ENCODE assay signal across 1 cellular context in genomic region chr10:119206603-119207366, GRCh38.
TF ChIP-seq lines count a peak whose summit lies in the region.

No MANE protein-coding gene starts in this region.

TF ChIP-seq in HepG2, 621 proteins besides CTCF, POLR2A, EP300 and RAD21 (continued from another document and continues in another):
- TF ChIP-seq THAP11 (CRISPR knock-in tag; IDR thresholded peaks at IDR 0.05) (no peak), ZFP82 (CRISPR knock-in tag; IDR thresholded peaks at IDR 0.05; ENCODE audit: borderline replicate concordance) (no peak), ZNF770 (CRISPR knock-in tag; IDR thresholded peaks at IDR 0.05) (no peak), FOXC1 (CRISPR knock-in tag; IDR thresholded peaks at IDR 0.05; ENCODE audit: borderline replicate concordance) (no peak; the same call in 1 of the 2 replicates), ELF1 (CRISPR knock-in tag; IDR thresholded peaks at IDR 0.05) (no peak), NR2F2 (IDR thresholded peaks at IDR 0.05; ENCODE audit: borderline replicate concordance, low read depth) (no peak), STAT5B (CRISPR knock-in tag; IDR thresholded peaks at IDR 0.05) (no peak), ZNF3 (CRISPR knock-in tag; IDR thresholded peaks at IDR 0.05) (no peak), BCLAF1 (IDR thresholded peaks at IDR 0.05) (no peak), ZNF234 (CRISPR knock-in tag; conservative IDR thresholded peaks at IDR 0.05) (no peak), HDAC2 (CRISPR knock-in tag; IDR thresholded peaks at IDR 0.05) (no peak), ZSCAN9 (CRISPR knock-in tag; IDR thresholded peaks at IDR 0.05; ENCODE audit: borderline replicate concordance) (no peak), ZNF382 (CRISPR knock-in tag; IDR thresholded peaks at IDR 0.05; ENCODE audit: borderline replicate concordance) (no peak), MAF1 (CRISPR knock-in tag; IDR thresholded peaks at IDR 0.05; ENCODE audit: borderline replicate concordance) (no peak), KAT7 (CRISPR knock-in tag; IDR thresholded peaks at IDR 0.05; ENCODE audit: borderline replicate concordance) (0 out of 2 replicates have a peak, but pooled peaks have one; percentile 13), HNRNPLL (IDR thresholded peaks at IDR 0.05; ENCODE audit: low read depth, low read length, poor library complexity, severe bottlenecking) (peak; percentile 65), ZNF569 (CRISPR knock-in tag; IDR thresholded peaks at IDR 0.05; ENCODE audit: borderline replicate concordance) (no peak), SOX5 (CRISPR knock-in tag; IDR thresholded peaks at IDR 0.05; ENCODE audit: borderline replicate concordance) (no peak), HNF4A (CRISPR knock-in tag; IDR thresholded peaks at IDR 0.05) (no peak; the same call in 1 of the 2 replicates), MYNN (CRISPR knock-in tag; IDR thresholded peaks at IDR 0.05; ENCODE audit: low read depth) (peak; percentile 72; the same call in 1 of the 2 replicates), KDM3A (CRISPR knock-in tag; IDR thresholded peaks at IDR 0.05; ENCODE audit: low read depth) (no peak), ELF3 (CRISPR knock-in tag; IDR thresholded peaks at IDR 0.05) (no peak), ZNF503 (CRISPR knock-in tag; IDR thresholded peaks at IDR 0.05) (no peak), ETV5 (CRISPR knock-in tag; IDR thresholded peaks at IDR 0.05; ENCODE audit: borderline replicate concordance) (no peak), ZNF572 (CRISPR knock-in tag; IDR thresholded peaks at IDR 0.05) (no peak), CERS6 (CRISPR knock-in tag; IDR thresholded peaks at IDR 0.05) (no peak), SP2 (CRISPR knock-in tag; IDR thresholded peaks at IDR 0.05) (no peak), HOXA5 (CRISPR knock-in tag; IDR thresholded peaks at IDR 0.05) (no peak), ZFP41 (CRISPR knock-in tag; IDR thresholded peaks at IDR 0.05; ENCODE audit: borderline replicate concordance) (no peak), CENPX (CRISPR knock-in tag; IDR thresholded peaks at IDR 0.05) (no peak), ZNF143 (CRISPR knock-in tag; IDR thresholded peaks at IDR 0.05) (no peak; the same call in 1 of the 2 replicates), HNRNPL (IDR thresholded peaks at IDR 0.05; ENCODE audit: low read depth, low read length) (no peak), WIZ (CRISPR knock-in tag; IDR thresholded peaks at IDR 0.05) (no peak), HCFC1 (IDR thresholded peaks at IDR 0.05; ENCODE audit: low read depth, low read length) (no peak), ZIK1 (CRISPR knock-in tag; IDR thresholded peaks at IDR 0.05; ENCODE audit: borderline replicate concordance, low read depth) (0 out of 2 replicates have a peak, but pooled peaks have one; percentile 8), ZNF256 (CRISPR knock-in tag; conservative IDR thresholded peaks at IDR 0.05) (no peak), KLF11 (CRISPR knock-in tag; IDR thresholded peaks at IDR 0.05) (no peak), YEATS4 (CRISPR knock-in tag; IDR thresholded peaks at IDR 0.05; ENCODE audit: borderline replicate concordance) (peak; percentile 40)
- TF ChIP-seq, protein P1, sequence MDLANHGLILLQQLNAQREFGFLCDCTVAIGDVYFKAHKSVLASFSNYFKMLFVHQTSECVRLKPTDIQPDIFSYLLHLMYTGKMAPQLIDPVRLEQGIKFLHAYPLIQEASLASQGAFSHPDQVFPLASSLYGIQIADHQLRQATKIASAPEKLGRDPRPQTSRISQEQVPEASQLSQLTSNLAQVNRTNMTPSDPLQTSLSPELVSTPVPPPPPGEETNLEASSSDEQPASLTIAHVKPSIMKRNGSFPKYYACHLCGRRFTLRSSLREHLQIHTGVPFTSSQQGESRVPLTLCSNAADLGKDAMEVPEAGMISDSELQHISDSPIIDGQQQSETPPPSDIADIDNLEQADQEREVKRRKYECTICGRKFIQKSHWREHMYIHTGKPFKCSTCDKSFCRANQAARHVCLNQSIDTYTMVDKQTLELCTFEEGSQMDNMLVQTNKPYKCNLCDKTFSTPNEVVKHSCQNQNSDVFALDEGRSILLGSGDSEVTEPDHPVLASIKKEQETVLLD (CRISPR knock-in tag; IDR thresholded peaks at IDR 0.05; ENCODE audit: low read depth): peak; percentile 47
- TF ChIP-seq, protein P2, sequence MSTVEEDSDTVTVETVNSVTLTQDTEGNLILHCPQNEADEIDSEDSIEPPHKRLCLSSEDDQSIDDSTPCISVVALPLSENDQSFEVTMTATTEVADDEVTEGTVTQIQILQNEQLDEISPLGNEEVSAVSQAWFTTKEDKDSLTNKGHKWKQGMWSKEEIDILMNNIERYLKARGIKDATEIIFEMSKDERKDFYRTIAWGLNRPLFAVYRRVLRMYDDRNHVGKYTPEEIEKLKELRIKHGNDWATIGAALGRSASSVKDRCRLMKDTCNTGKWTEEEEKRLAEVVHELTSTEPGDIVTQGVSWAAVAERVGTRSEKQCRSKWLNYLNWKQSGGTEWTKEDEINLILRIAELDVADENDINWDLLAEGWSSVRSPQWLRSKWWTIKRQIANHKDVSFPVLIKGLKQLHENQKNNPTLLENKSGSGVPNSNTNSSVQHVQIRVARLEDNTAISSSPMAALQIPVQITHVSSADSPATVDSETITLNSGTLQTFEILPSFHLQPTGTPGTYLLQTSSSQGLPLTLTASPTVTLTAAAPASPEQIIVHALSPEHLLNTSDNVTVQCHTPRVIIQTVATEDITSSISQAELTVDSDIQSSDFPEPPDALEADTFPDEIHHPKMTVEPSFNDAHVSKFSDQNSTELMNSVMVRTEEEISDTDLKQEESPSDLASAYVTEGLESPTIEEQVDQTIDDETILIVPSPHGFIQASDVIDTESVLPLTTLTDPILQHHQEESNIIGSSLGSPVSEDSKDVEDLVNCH (CRISPR knock-in tag; IDR thresholded peaks at IDR 0.05): no peak
- TF ChIP-seq, protein P3, sequence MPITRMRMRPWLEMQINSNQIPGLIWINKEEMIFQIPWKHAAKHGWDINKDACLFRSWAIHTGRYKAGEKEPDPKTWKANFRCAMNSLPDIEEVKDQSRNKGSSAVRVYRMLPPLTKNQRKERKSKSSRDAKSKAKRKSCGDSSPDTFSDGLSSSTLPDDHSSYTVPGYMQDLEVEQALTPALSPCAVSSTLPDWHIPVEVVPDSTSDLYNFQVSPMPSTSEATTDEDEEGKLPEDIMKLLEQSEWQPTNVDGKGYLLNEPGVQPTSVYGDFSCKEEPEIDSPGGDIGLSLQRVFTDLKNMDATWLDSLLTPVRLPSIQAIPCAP (CRISPR knock-in tag; IDR thresholded peaks at IDR 0.05; ENCODE audit: low read depth): no peak
- TF ChIP-seq, protein P4, sequence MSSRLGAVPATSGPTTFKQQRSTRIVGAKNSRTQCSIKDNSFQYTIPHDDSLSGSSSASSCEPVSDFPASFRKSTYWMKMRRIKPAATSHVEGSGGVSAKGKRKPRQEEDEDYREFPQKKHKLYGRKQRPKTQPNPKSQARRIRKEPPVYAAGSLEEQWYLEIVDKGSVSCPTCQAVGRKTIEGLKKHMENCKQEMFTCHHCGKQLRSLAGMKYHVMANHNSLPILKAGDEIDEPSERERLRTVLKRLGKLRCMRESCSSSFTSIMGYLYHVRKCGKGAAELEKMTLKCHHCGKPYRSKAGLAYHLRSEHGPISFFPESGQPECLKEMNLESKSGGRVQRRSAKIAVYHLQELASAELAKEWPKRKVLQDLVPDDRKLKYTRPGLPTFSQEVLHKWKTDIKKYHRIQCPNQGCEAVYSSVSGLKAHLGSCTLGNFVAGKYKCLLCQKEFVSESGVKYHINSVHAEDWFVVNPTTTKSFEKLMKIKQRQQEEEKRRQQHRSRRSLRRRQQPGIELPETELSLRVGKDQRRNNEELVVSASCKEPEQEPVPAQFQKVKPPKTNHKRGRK (CRISPR knock-in tag; IDR thresholded peaks at IDR 0.05): no peak
- TF ChIP-seq, protein P5, sequence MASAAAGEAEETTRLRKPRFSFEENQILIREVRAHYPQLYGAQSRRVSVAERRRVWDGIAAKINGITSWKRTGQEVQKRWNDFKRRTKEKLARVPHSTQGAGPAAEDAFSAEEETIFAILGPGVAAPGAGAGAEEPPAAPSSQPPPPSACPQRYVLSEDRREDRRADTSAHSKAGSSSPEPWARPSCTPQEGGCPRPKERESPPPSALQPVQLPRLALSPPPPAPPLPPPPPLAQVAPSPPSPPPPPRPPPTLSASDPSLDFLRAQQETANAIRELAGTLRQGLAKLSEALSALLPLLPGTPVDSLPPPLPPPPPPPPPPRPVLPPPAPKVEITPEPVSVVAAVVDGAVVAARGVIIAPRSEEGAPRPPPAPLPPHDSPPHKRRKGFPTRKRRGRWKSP (CRISPR knock-in tag; IDR thresholded peaks at IDR 0.05): peak; percentile 14; the same call in 1 of the 2 replicates
- TF ChIP-seq, protein P6, sequence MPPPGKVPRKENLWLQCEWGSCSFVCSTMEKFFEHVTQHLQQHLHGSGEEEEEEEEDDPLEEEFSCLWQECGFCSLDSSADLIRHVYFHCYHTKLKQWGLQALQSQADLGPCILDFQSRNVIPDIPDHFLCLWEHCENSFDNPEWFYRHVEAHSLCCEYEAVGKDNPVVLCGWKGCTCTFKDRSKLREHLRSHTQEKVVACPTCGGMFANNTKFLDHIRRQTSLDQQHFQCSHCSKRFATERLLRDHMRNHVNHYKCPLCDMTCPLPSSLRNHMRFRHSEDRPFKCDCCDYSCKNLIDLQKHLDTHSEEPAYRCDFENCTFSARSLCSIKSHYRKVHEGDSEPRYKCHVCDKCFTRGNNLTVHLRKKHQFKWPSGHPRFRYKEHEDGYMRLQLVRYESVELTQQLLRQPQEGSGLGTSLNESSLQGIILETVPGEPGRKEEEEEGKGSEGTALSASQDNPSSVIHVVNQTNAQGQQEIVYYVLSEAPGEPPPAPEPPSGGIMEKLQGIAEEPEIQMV (CRISPR knock-in tag; IDR thresholded peaks at IDR 0.05; ENCODE audit: low read depth): 0 out of 2 replicates have a peak, but pooled peaks have one; percentile 15
